Comparison of ENCODE assay signal across 8 cellular contexts in genomic region chr20:63974402-63975200, GRCh38. TPM values are rescaled to one million over a fixed set of nuclear protein-coding genes. Genes with fewer than 3 reads are reported as not detected.
DNase-seq lines count a peak whose midpoint lies in the region; ATAC-seq, FAIRE-seq and TF ChIP-seq lines count a peak whose summit lies in the region.

No MANE protein-coding gene starts in this region.

- CTCF ChIA-PET in H1 (lab: Charles Lee; ENCODE audit: partially characterized antibody) = interaction anchor here (0.6 to 5.0 kb wide), 34 partner anchors 10 to 436 kb away, joined by 3 to 58 read pairs (median 4); partner anchors contain the start of genes DNAJC5 and UCKL1

- peak overlapping the region; percentile 65 for H4K91ac ChIP-seq in H1 (replicated peaks; ENCODE audit: insufficient read length, low read length)

- WGBS in H1 (ENCODE audit: extremely low coverage in 1 of 2, insufficient coverage in 1 of 2, insufficient read length in 1 of 2, insufficient replicate concordance in 2 of 2, low coverage in 1 of 2, low lambda C conversion rate in 2 of 2, missing lambda C conversion rate in 1 of 2), 2 experiments = 87% methylated on average over 19 of the region's 19 CpGs; no CpG with 5 or more reads in 1 of the 2 experiments

- H3K4me2 ChIP-seq in H1 (ENCODE audit: insufficient read depth in 1 of 2, low read depth in 2 of 2, low read length in 2 of 2) = no peak overlapping the region

- H3K27me3 ChIP-seq in left ventricle myocardium inferior (ENCODE audit: low read depth) (no peaks in the 10 kb centered on the region), H1 (replicated peaks in 1 of 4; ENCODE audit: control insufficient read depth in 3 of 4, extremely low read depth in 1 of 4, insufficient read depth in 3 of 4, low read length in 3 of 4) (peaks cover 0 to 12% (median 2%) of the 10 kb centered on the region in 4 experiments; a peak in 3 of 7 replicates)

- no peak overlapping the region for H3K23ac ChIP-seq in H1 (ENCODE audit: insufficient read length)

- H3K23me2 ChIP-seq in H1 (ENCODE audit: low read depth, low read length) = peaks cover 12% of the 10 kb centered on the region; the same call in 1 of the 2 replicates

- peak overlapping the region; percentile 14; the same call in 1 of the 2 replicates for H4K8ac ChIP-seq in H1 (ENCODE audit: extremely low read depth, insufficient read depth, low read length)

- no peaks in the 10 kb centered on the region for H3K79me1 ChIP-seq in H1 (ENCODE audit: low read depth, low read length)

- H3K36me3 ChIP-seq in left ventricle myocardium inferior (no peaks in the 10 kb centered on the region), H1 (ENCODE audit: control insufficient read depth in 2 of 4, insufficient read depth in 4 of 4, low read length in 3 of 4) (no peaks in the 10 kb centered on the region)

- no peak overlapping the region for H3K4ac ChIP-seq in H1 (replicated peaks; ENCODE audit: insufficient read length, low read depth, low read length)

- FAIRE-seq in H1 (lab: Jason Lieb, UNC) = no peak

- TF ChIP-seq CTCF in left ventricle myocardium inferior (IDR thresholded peaks at IDR 0.05; ENCODE audit: borderline replicate concordance) (no peak), H1 (IDR thresholded peaks at IDR 0.05; ENCODE audit: control extremely low read depth in 1 of 3, insufficient read depth in 1 of 3, low read depth in 1 of 3, low read length in 3 of 3) (no peak)

- peak overlapping the region; percentile 75; the same call in 1 of the 2 replicates for H2BK12ac ChIP-seq in H1 (ENCODE audit: low read depth, low read length)

- peaks cover 2 to 10% of the 10 kb centered on the region in 2 experiments for H4K20me1 ChIP-seq in H1 (replicated peaks in 1 of 2; ENCODE audit: control insufficient read depth in 1 of 2, insufficient read depth in 2 of 2, low read length in 2 of 2)

- peak overlapping the region; percentile 60; the same call in 1 of the 2 replicates for H3K18ac ChIP-seq in H1 (ENCODE audit: extremely low read depth, low read length)

- no peak overlapping the region for H3K56ac ChIP-seq in H1 (replicated peaks; ENCODE audit: insufficient read length, low read depth, low read length)

- H3K27ac ChIP-seq in left ventricle myocardium inferior (replicated peaks) (no peak overlapping the region), H1 (ENCODE audit: low read depth, low read length) (no peak overlapping the region)

- H2BK5ac ChIP-seq in H1 (ENCODE audit: low read depth, low read length) = no peak overlapping the region

- no peak overlapping the region for H2AK5ac ChIP-seq in H1 (ENCODE audit: low read depth, low read length)

- ATAC-seq in GM19023 (IDR thresholded peaks at IDR 0.05; ENCODE audit: unreplicated experiment) = no peak

- H2BK15ac ChIP-seq in H1 (ENCODE audit: low read length) = 0 out of 2 replicates have a peak overlapping the region, but pooled peaks have one; percentile 72

- TF ChIP-seq EP300 in H1 (IDR thresholded peaks at IDR 0.05; ENCODE audit: borderline replicate concordance in 1 of 2, low read depth in 2 of 2, low read length in 2 of 2) = no peak

- DNase-seq in left ventricle myocardium inferior (peak; percentile 12), cardiac septum (ENCODE audit: low spot score) (no peak), NCI-H774 (lab: John Stamatoyannopoulos, UW) (peak; percentile 90), H1 (ENCODE audit: low read depth in 1 of 2, low spot score in 2 of 2) (no peak), T-helper 2 cell (no peak), NCI-H524 treated with DMSO at 0.1 percent for 48 hours (lab: John Stamatoyannopoulos, UW) (no peak), NCI-H226 (no peak)

- H3K14ac ChIP-seq in H1 (ENCODE audit: insufficient read length) = no peak overlapping the region

- H3K4me3 ChIP-seq in left ventricle myocardium inferior = no peak overlapping the region
- H3K4me3 ChIP-seq in H1 (ENCODE audit: extremely low read depth in 1 of 4, insufficient read depth in 2 of 4, low read depth in 3 of 4, low read length in 4 of 4) = no peak overlapping the region

- POLR2A ChIA-PET in H1 (lab: Charles Lee; ENCODE audit: partially characterized antibody) = interaction anchor here (0.7 to 2.2 kb wide), 7 partner anchors 9 to 236 kb away, joined by 3 to 10 read pairs (median 6); partner anchors contain the start of genes TPD52L2 and UCKL1

- no peak overlapping the region for H2BK120ac ChIP-seq in H1 (replicated peaks; ENCODE audit: low read depth, low read length)

- H3K9me3 ChIP-seq in left ventricle myocardium inferior (replicated peaks) (no peaks in the 10 kb centered on the region), H1 (ENCODE audit: insufficient read depth in 2 of 2, low read depth in 1 of 2, low read length in 1 of 2) (no peaks in the 10 kb centered on the region)

- no peak overlapping the region for H2AFZ ChIP-seq in H1 (ENCODE audit: low read length)

- H2BK20ac ChIP-seq in H1 (ENCODE audit: low read length) = no peak overlapping the region

- H3K9ac ChIP-seq in H1 (replicated peaks in 1 of 4; ENCODE audit: extremely low read depth in 1 of 4, low read depth in 3 of 4, low read length in 3 of 4) = no peak overlapping the region

- H3K4me1 ChIP-seq in left ventricle myocardium inferior = peaks cover 48% of the 10 kb centered on the region
- peaks cover 0 to 13% (median 7%) of the 10 kb centered on the region in 4 experiments; a peak in 6 of 7 replicates for H3K4me1 ChIP-seq in H1 (replicated peaks in 1 of 4; ENCODE audit: control insufficient read depth in 3 of 4, insufficient read depth in 4 of 4, low read length in 3 of 4)

- no peaks in the 10 kb centered on the region for H3K79me2 ChIP-seq in H1 (ENCODE audit: control insufficient read depth in 1 of 2, insufficient read depth in 2 of 2, low read length in 2 of 2)

- no peak for TF ChIP-seq RAD21 in H1 (IDR thresholded peaks at IDR 0.05 in 1 of 2, conservative IDR thresholded peaks at IDR 0.05 in 1 of 2; ENCODE audit: low read depth in 2 of 2, low read length in 2 of 2)

- H4K5ac ChIP-seq in H1 (ENCODE audit: insufficient read length, low read depth, low read length) = no peak overlapping the region

- intact Hi-C loops in left ventricle myocardium inferior (cut with micrococcal nuclease) (loop anchor here (5.0 kb wide), 1 partner anchor 437 kb away; the partner anchor contains the start of gene PTK6), cardiac septum (cut with DNase I) (loop anchor here (2.0 to 10.0 kb wide), 2 partner anchors 190 to 438 kb away; partner anchors contain the start of gene PTK6)

- no peak for TF ChIP-seq POLR2A in H1 (IDR thresholded peaks at IDR 0.05; ENCODE audit: control extremely low read depth in 1 of 2, low read depth in 2 of 2, low read length in 2 of 2)

TF ChIP-seq in H1, 55 proteins besides CTCF, POLR2A, EP300 and RAD21:
- no peak for TF ChIP-seq SP2 (IDR thresholded peaks at IDR 0.05; ENCODE audit: low read length)

RNA-seq across cellular contexts. Expression of gene SAMD10, which starts 4.8 kb away (rescaled TPM):
- 5.6 TPM for total RNA-seq in left ventricle myocardium inferior
- 4.0 TPM for total RNA-seq in cardiac septum
- 3.0 and 3.8 TPM in 2 replicates for total RNA-seq in H1 (2021; fragmentation: NEBNext Ultra II Directional; extraction: Animal tissue kit (Norgen Biotek cat#: 25700))
- 5.2 and 6.4 TPM in 2 replicates for polyA plus RNA-seq in H1 (2011; rRNA removed)
- polyA plus RNA-seq in H1 (2011; cell fraction: cytosol; rRNA removed) = 5.1 TPM
- 32.2 TPM for polyA plus RNA-seq in H1 (2011; cell fraction: nucleus; rRNA removed)
- 4.0 to 6.6 TPM (median 6.2 TPM) in 4 replicates for polyA plus RNA-seq in H1 (2012, experiment 1 of 2)
- 4.8 TPM for polyA plus RNA-seq in H1 (2012, experiment 2 of 2)
- polyA plus RNA-seq in H1 (2013, experiment 1 of 2) = 4.6 TPM
- 3.6 TPM for polyA plus RNA-seq in H1 (2013, experiment 2 of 2)
- 0.73 and 1.1 TPM in 2 replicates for polyA minus RNA-seq in H1 (2011; rRNA and poly(A)+ RNA removed)
- polyA minus RNA-seq in H1 (2011; cell fraction: cytosol; rRNA and poly(A)+ RNA removed) = 1.6 TPM
- polyA minus RNA-seq in H1 (2011; cell fraction: nucleus; rRNA and poly(A)+ RNA removed) = 1.4 TPM

RNA-seq across cellular contexts. Expression of gene ZNF512B, which starts 4.9 kb away (rescaled TPM):
- total RNA-seq in left ventricle myocardium inferior (12.6 TPM), cardiac septum (12.8 TPM)
- 26.6 and 27.0 TPM in 2 replicates for total RNA-seq in H1 (2021; fragmentation: NEBNext Ultra II Directional; extraction: Animal tissue kit (Norgen Biotek cat#: 25700))
- polyA plus RNA-seq in H1 (2011; rRNA removed) = 7.3 and 10.6 TPM in 2 replicates
- polyA plus RNA-seq in H1 (2011; cell fraction: cytosol; rRNA removed) = 9.7 TPM
- 51.0 TPM for polyA plus RNA-seq in H1 (2011; cell fraction: nucleus; rRNA removed)
- 16.0 to 22.5 TPM (median 19.3 TPM) in 4 replicates for polyA plus RNA-seq in H1 (2012, experiment 1 of 2)
- polyA plus RNA-seq in H1 (2012, experiment 2 of 2) = 12.0 TPM
- polyA plus RNA-seq in H1 (2013, experiment 1 of 2) = 9.5 TPM
- polyA plus RNA-seq in H1 (2013, experiment 2 of 2) = 9.1 TPM
- 4.1 and 5.5 TPM in 2 replicates for polyA minus RNA-seq in H1 (2011; rRNA and poly(A)+ RNA removed)
- 8.4 TPM for polyA minus RNA-seq in H1 (2011; cell fraction: cytosol; rRNA and poly(A)+ RNA removed)
- polyA minus RNA-seq in H1 (2011; cell fraction: nucleus; rRNA and poly(A)+ RNA removed) = 9.1 TPM

RNA-seq across cellular contexts. Expression of gene PRPF6, which starts 6.3 kb away (rescaled TPM):
- total RNA-seq in left ventricle myocardium inferior (46.8 TPM), cardiac septum (47.5 TPM)
- 76.9 and 80.7 TPM in 2 replicates for total RNA-seq in H1 (2021; fragmentation: NEBNext Ultra II Directional; extraction: Animal tissue kit (Norgen Biotek cat#: 25700))
- 27.9 and 42.8 TPM in 2 replicates for polyA plus RNA-seq in H1 (2011; rRNA removed)
- 58.0 TPM for polyA plus RNA-seq in H1 (2011; cell fraction: cytosol; rRNA removed)
- polyA plus RNA-seq in H1 (2011; cell fraction: nucleus; rRNA removed) = 66.9 TPM
- polyA plus RNA-seq in H1 (2012, experiment 1 of 2) = 70.7 to 88.3 TPM (median 83.6 TPM) in 4 replicates
- 54.3 TPM for polyA plus RNA-seq in H1 (2012, experiment 2 of 2)
- polyA plus RNA-seq in H1 (2013, experiment 1 of 2) = 41.9 TPM
- 38.8 TPM for polyA plus RNA-seq in H1 (2013, experiment 2 of 2)
- polyA minus RNA-seq in H1 (2011; rRNA and poly(A)+ RNA removed) = 44.2 and 52.8 TPM in 2 replicates
- 36.3 TPM for polyA minus RNA-seq in H1 (2011; cell fraction: cytosol; rRNA and poly(A)+ RNA removed)
- 23.1 TPM for polyA minus RNA-seq in H1 (2011; cell fraction: nucleus; rRNA and poly(A)+ RNA removed)

RNA-seq across cellular contexts. Expression of gene UCKL1, which starts 18.4 kb away (rescaled TPM):
- total RNA-seq in left ventricle myocardium inferior = 41.0 TPM
- total RNA-seq in cardiac septum = 43.2 TPM
- total RNA-seq in H1 (2021; fragmentation: NEBNext Ultra II Directional; extraction: Animal tissue kit (Norgen Biotek cat#: 25700)) = 36.5 and 37.4 TPM in 2 replicates
- 91.2 and 106 TPM in 2 replicates for polyA plus RNA-seq in H1 (2011; rRNA removed)
- 73.4 TPM for polyA plus RNA-seq in H1 (2011; cell fraction: cytosol; rRNA removed)
- polyA plus RNA-seq in H1 (2011; cell fraction: nucleus; rRNA removed) = 243 TPM
- 35.1 to 52.8 TPM (median 52.1 TPM) in 4 replicates for polyA plus RNA-seq in H1 (2012, experiment 1 of 2)
- polyA plus RNA-seq in H1 (2012, experiment 2 of 2) = 34.5 TPM
- polyA plus RNA-seq in H1 (2013, experiment 1 of 2) = 26.4 TPM
- polyA plus RNA-seq in H1 (2013, experiment 2 of 2) = 24.2 TPM
- polyA minus RNA-seq in H1 (2011; rRNA and poly(A)+ RNA removed) = 26.5 and 36.3 TPM in 2 replicates
- polyA minus RNA-seq in H1 (2011; cell fraction: cytosol; rRNA and poly(A)+ RNA removed) = 28.2 TPM
- 52.8 TPM for polyA minus RNA-seq in H1 (2011; cell fraction: nucleus; rRNA and poly(A)+ RNA removed)

Comparison
In these comparisons a context has a peak if more than half of its experiments do, and no peak if none do; other contexts are left out.
1. DNase-seq: peak in left ventricle myocardium inferior (single experiment) and NCI-H774 (single experiment); none in cardiac septum (single experiment), H1 (0 of 2), T-helper 2 cell (0 of 5), NCI-H524 treated with DMSO at 0.1 percent for 48 hours (single experiment) and NCI-H226 (single experiment).